In genomic region chr10:11080564-11080984, GRCh38 we compare ENCODE assay signal across 17 cellular contexts.
DNase-seq lines count a peak whose midpoint lies in the region; ATAC-seq and TF ChIP-seq lines count a peak whose summit lies in the region.
"Had no signal": no experiment of that assay in that cellular context is flagged by ENCODE, and none has a peak within 500 bp of the region (broad histone marks: within the 10 kb centered on the region; RNA-seq: fewer than 3 reads in every experiment).

No MANE protein-coding gene starts in this region.

- no peaks in the 10 kb centered on the region for H3K4me1 Mint-ChIP-seq in neural progenitor cell
- H3K4me1 Mint-ChIP-seq in activated CD4-positive, alpha-beta T cell treated with anti-CD3 and anti-CD28 coated beads, Interleukin-2, amount 10 ng/mL, durations not matched to agents 7 days and 5 days, result no peaks in the 10 kb centered on the region
- H3K4me1 Mint-ChIP-seq: CD14-positive monocyte; stimulated activated naive CD8-positive, alpha-beta T cell treated with anti-CD3 and anti-CD28 coated beads, Interleukin-15, amount 100 ng/mL, for 72 hours had no signal

- no peaks in the 10 kb centered on the region for H3K36me3 ChIP-seq in neural progenitor cell
- H3K36me3 ChIP-seq: lower lobe of right lung, right lobe of liver had no signal

- POLR2A ChIA-PET in activated CD4-positive, alpha-beta T cell treated with anti-CD3 and anti-CD28 coated beads, Interleukin-2, amount 10 ng/mL, durations not matched to agents 7 days and 5 days (lab: Charles Lee), result no interaction called here

- ATAC-seq in GM18868 (IDR thresholded peaks at IDR 0.05; ENCODE audit: unreplicated experiment) (peak; percentile 71), GM21390 (IDR thresholded peaks at IDR 0.05; ENCODE audit: unreplicated experiment) (peak; percentile 86), HG03095 (IDR thresholded peaks at IDR 0.05; ENCODE audit: unreplicated experiment) (peak; percentile 86)
- ATAC-seq: activated CD8-positive, alpha-beta T cell treated with anti-CD3 and anti-CD28 coated beads for 36 hours; lower lobe of right lung; right lobe of liver; stimulated activated naive CD8-positive, alpha-beta T cell treated with anti-CD3 and anti-CD28 coated beads, Interleukin-15, amount 100 ng/mL, for 72 hours had no signal

- H4K20me1 ChIP-seq in neural progenitor cell (ENCODE audit: low read depth), result no peaks in the 10 kb centered on the region

- H3K9ac ChIP-seq in neural progenitor cell, result no peak overlapping the region

- no peak for TF ChIP-seq CTCF in neural progenitor cell (IDR thresholded peaks at IDR 0.05)

- no peaks in the 10 kb centered on the region for H3K79me2 ChIP-seq in neural progenitor cell (ENCODE audit: low read depth)

- H3K4me3 ChIP-seq in neural progenitor cell, result no peak overlapping the region
- H3K4me3 ChIP-seq: lower lobe of right lung, right lobe of liver had no signal

- no peaks in the 10 kb centered on the region for H3K9me3 ChIP-seq in neural progenitor cell (ENCODE audit: low read depth)
- H3K9me3 ChIP-seq: lower lobe of right lung, right lobe of liver had no signal

- H2AFZ ChIP-seq in neural progenitor cell (replicated peaks), result no peak overlapping the region

- H3K27me3 Mint-ChIP-seq in neural progenitor cell (ENCODE audit: insufficient read depth, low read depth), result peaks cover 2% of the 10 kb centered on the region
- H3K27me3 Mint-ChIP-seq in activated CD4-positive, alpha-beta T cell treated with anti-CD3 and anti-CD28 coated beads, Interleukin-2, amount 10 ng/mL, durations not matched to agents 7 days and 5 days, result peaks cover 4% of the 10 kb centered on the region
- H3K27me3 Mint-ChIP-seq: activated CD8-positive, alpha-beta T cell treated with anti-CD3 and anti-CD28 coated beads for 36 hours had no signal

- CTCF ChIA-PET in activated CD4-positive, alpha-beta T cell treated with anti-CD3 and anti-CD28 coated beads, Interleukin-2, amount 10 ng/mL, durations not matched to agents 7 days and 5 days (lab: Charles Lee), result no interaction called here

- no peak overlapping the region for H3K4me2 ChIP-seq in neural progenitor cell

- H3K4me1 ChIP-seq in neural progenitor cell, result peaks cover 7% of the 10 kb centered on the region
- H3K4me1 ChIP-seq: right lobe of liver had no signal

- no peak overlapping the region for H3K4me3 Mint-ChIP-seq in neural progenitor cell
- no peak overlapping the region for H3K4me3 Mint-ChIP-seq in activated CD4-positive, alpha-beta T cell treated with anti-CD3 and anti-CD28 coated beads, Interleukin-2, amount 10 ng/mL, durations not matched to agents 7 days and 5 days
- H3K4me3 Mint-ChIP-seq: activated CD8-positive, alpha-beta T cell treated with anti-CD3 and anti-CD28 coated beads for 36 hours; CD14-positive monocyte; HFFc6; stimulated activated naive CD8-positive, alpha-beta T cell treated with anti-CD3 and anti-CD28 coated beads, Interleukin-15, amount 100 ng/mL, for 72 hours had no signal

- no peaks in the 10 kb centered on the region for H3F3A ChIP-seq in neural progenitor cell (ENCODE audit: low read depth)

- H3K27me3 ChIP-seq in neural progenitor cell, result no peaks in the 10 kb centered on the region
- H3K27me3 ChIP-seq: right lobe of liver had no signal

- H3K27ac ChIP-seq in neural progenitor cell, result no peak overlapping the region
- H3K27ac ChIP-seq: lower lobe of right lung, right lobe of liver had no signal

- peaks cover 6% of the 10 kb centered on the region for H3K9me3 Mint-ChIP-seq in neural progenitor cell
- no peaks in the 10 kb centered on the region for H3K9me3 Mint-ChIP-seq in activated CD4-positive, alpha-beta T cell treated with anti-CD3 and anti-CD28 coated beads, Interleukin-2, amount 10 ng/mL, durations not matched to agents 7 days and 5 days
- H3K9me3 Mint-ChIP-seq: activated CD8-positive, alpha-beta T cell treated with anti-CD3 and anti-CD28 coated beads for 36 hours; activated T-helper 2 cell treated with anti-CD3 and anti-CD28 coated beads, Interferon-gamma antibody, Interleukin-2, Interleukin-4, amounts not matched to agents 10 μg/mL and 5 μg/mL and 100 μg/mL, durations not matched to agents 14 hours and 24 hours and 36 hours; stimulated activated naive CD8-positive, alpha-beta T cell treated with anti-CD3 and anti-CD28 coated beads, Interleukin-15, amount 100 ng/mL, for 72 hours had no signal

- no peak overlapping the region for H3K27ac Mint-ChIP-seq in neural progenitor cell
- no peak overlapping the region for H3K27ac Mint-ChIP-seq in activated CD4-positive, alpha-beta T cell treated with anti-CD3 and anti-CD28 coated beads, Interleukin-2, amount 10 ng/mL, durations not matched to agents 7 days and 5 days
- H3K27ac Mint-ChIP-seq: activated CD8-positive, alpha-beta T cell treated with anti-CD3 and anti-CD28 coated beads for 36 hours; activated T-helper 2 cell treated with anti-CD3 and anti-CD28 coated beads, Interferon-gamma antibody, Interleukin-2, Interleukin-4, amounts not matched to agents 10 μg/mL and 5 μg/mL and 100 μg/mL, durations not matched to agents 14 hours and 24 hours and 36 hours; CD14-positive monocyte; HFFc6; stimulated activated naive CD8-positive, alpha-beta T cell treated with anti-CD3 and anti-CD28 coated beads, Interleukin-15, amount 100 ng/mL, for 72 hours had no signal

- peak; percentile 25 for DNase-seq in myocyte (ENCODE audit: low read depth)
- DNase-seq in neural progenitor cell (ENCODE audit: low spot score), result no peak
- DNase-seq in activated CD4-positive, alpha-beta T cell treated with anti-CD3 and anti-CD28 coated beads, Interleukin-2, amount 10 ng/mL, durations not matched to agents 7 days and 5 days, result no peak
- DNase-seq in NCI-H774 (lab: John Stamatoyannopoulos, UW), result no peak
- DNase-seq: activated CD8-positive, alpha-beta T cell treated with anti-CD3 and anti-CD28 coated beads for 36 hours; HFFc6; lower lobe of right lung; NCI-H187; NCI-H82; right lobe of liver; SHP77; stimulated activated naive CD8-positive, alpha-beta T cell treated with anti-CD3 and anti-CD28 coated beads, Interleukin-15, amount 100 ng/mL, for 72 hours had no signal

- no peaks in the 10 kb centered on the region for H3K36me3 Mint-ChIP-seq in neural progenitor cell
- H3K36me3 Mint-ChIP-seq in activated CD4-positive, alpha-beta T cell treated with anti-CD3 and anti-CD28 coated beads, Interleukin-2, amount 10 ng/mL, durations not matched to agents 7 days and 5 days (ENCODE audit: low read depth), result no peaks in the 10 kb centered on the region
- H3K36me3 Mint-ChIP-seq: CD14-positive monocyte had no signal
